Comparison of ENCODE assay signal across 8 cellular contexts in the genomic region with DNA sequence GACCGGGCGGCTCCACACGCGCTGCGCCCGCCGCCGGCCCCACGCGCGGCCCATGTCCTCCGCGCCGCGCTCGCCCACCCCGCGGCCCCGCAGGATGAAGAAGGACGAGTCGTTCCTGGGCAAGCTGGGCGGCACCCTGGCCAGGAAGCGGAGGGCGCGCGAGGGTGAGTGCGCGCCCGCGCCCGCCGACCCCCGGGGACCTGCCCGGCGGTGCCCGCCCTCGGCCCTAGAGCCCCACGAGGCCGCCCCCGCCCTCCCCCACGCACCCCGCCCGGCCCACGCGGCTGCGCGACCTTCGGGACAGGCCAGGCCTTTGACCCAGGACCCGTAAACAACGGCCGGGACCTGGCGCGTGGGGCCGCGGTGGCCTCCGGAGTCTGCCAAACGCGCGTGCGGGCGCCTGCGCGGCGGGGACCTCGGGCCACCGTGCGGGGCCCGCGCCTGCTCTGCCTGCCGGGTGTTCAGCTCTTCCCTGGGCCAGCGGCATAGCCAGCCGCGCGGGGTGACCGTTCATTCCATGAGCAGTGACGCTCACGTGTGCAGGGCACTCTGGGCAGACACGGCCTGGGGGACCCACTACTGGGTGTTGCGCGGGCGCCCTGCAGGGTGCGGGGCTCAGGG. TPM values are rescaled to one million over a fixed set of nuclear protein-coding genes. Genes with fewer than 3 reads are reported as not detected.
DNase-seq lines count a peak whose midpoint lies in the region; ATAC-seq and TF ChIP-seq lines count a peak whose summit lies in the region.

A gene with protein sequence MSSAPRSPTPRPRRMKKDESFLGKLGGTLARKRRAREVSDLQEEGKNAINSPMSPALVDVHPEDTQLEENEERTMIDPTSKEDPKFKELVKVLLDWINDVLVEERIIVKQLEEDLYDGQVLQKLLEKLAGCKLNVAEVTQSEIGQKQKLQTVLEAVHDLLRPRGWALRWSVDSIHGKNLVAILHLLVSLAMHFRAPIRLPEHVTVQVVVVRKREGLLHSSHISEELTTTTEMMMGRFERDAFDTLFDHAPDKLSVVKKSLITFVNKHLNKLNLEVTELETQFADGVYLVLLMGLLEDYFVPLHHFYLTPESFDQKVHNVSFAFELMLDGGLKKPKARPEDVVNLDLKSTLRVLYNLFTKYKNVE (plus strand): TSS at position 15 of the 621 bp plus-strand sequence. CDS start 38 bp downstream, at position 53.

- H3K9me3 ChIP-seq in colonic mucosa, result no peaks in the 10 kb centered on the region
- no peaks in the 10 kb centered on the region for H3K9me3 ChIP-seq in liver (ENCODE audit: control insufficient read depth in 4 of 4, low read length in 3 of 4)

- 2% methylated on average over 82 of the region's 82 CpGs for WGBS in liver

- H3K27ac ChIP-seq in colonic mucosa (peak within 1 kb of the TSS; percentile 82), liver (ENCODE audit: low read depth in 1 of 2, low read length in 2 of 2) (peak within 1 kb of the TSS; percentile 89 to 91)

- TF ChIP-seq CTCF in colonic mucosa (IDR thresholded peaks at IDR 0.05) (no peak), liver (IDR thresholded peaks at IDR 0.05; ENCODE audit: low read depth, low read length, missing input control) (no peak)

- H3K4me1 ChIP-seq in colonic mucosa (no peaks in the 10 kb centered on the region), liver (ENCODE audit: control insufficient read depth in 4 of 4, insufficient read depth in 4 of 4, low read length in 3 of 4) (peaks cover 6 to 16% (median 11%) of the 10 kb centered on the region in 4 donors)

- H3K9ac ChIP-seq in colonic mucosa (ENCODE audit: low read depth in 2 of 2, low read length in 2 of 2) (peak within 1 kb of the TSS; percentile 73 to 79), liver (ENCODE audit: low read depth in 1 of 2, low read length in 2 of 2) (peak within 1 kb of the TSS in 1 of 2 donors; percentile 53)

- H3K36me3 ChIP-seq in colonic mucosa (no peaks in the 10 kb centered on the region), liver (ENCODE audit: control insufficient read depth in 4 of 4, insufficient read depth in 3 of 4, low read depth in 1 of 4, low read length in 3 of 4) (no peaks in the 10 kb centered on the region)

- peak; percentile 36 for DNase-seq in activated CD4-positive, alpha-beta T cell treated with anti-CD3 and anti-CD28 coated beads for 48 hours
- DNase-seq in activated CD4-positive, alpha-beta T cell treated with anti-CD3 and anti-CD28 coated beads for 1 hour, result no peak
- no peak for DNase-seq in colonic mucosa
- peak; percentile 20 to 66 for DNase-seq in stimulated activated effector memory CD8-positive, alpha-beta T cell treated with anti-CD3 and anti-CD28 coated beads, Interleukin-12 subunit alpha, Interleukin-12 subunit beta, amount 100 ng/mL, for 72 hours (ENCODE audit: low spot score in 2 of 2)
- DNase-seq in SK-N-DZ (ENCODE audit: low spot score), result no peak

- no peak for TF ChIP-seq RAD21 in liver (IDR thresholded peaks at IDR 0.05)

- peaks cover 57% of the 10 kb centered on the region for H3K4me1 Mint-ChIP-seq in stimulated activated effector memory CD8-positive, alpha-beta T cell treated with anti-CD3 and anti-CD28 coated beads, Interleukin-12 subunit alpha, Interleukin-12 subunit beta, amount 100 ng/mL, for 72 hours

- peaks cover 25% of the 10 kb centered on the region for H3K36me3 Mint-ChIP-seq in stimulated activated effector memory CD8-positive, alpha-beta T cell treated with anti-CD3 and anti-CD28 coated beads, Interleukin-12 subunit alpha, Interleukin-12 subunit beta, amount 100 ng/mL, for 72 hours

- ATAC-seq in stimulated activated effector memory CD8-positive, alpha-beta T cell treated with anti-CD3 and anti-CD28 coated beads, Interleukin-12 subunit alpha, Interleukin-12 subunit beta, amount 100 ng/mL, for 72 hours, result peak; percentile 39
- ATAC-seq in GM21526 (IDR thresholded peaks at IDR 0.05; ENCODE audit: low FRiP score, unreplicated experiment), result no peak

- H3K27ac Mint-ChIP-seq in stimulated activated effector memory CD8-positive, alpha-beta T cell treated with anti-CD3 and anti-CD28 coated beads, Interleukin-12 subunit alpha, Interleukin-12 subunit beta, amount 100 ng/mL, for 72 hours, result peak within 1 kb of the TSS; percentile 97

- H3K4me3 ChIP-seq in colonic mucosa (peak within 1 kb of the TSS; percentile 42), liver (ENCODE audit: low read depth in 1 of 3, low read length in 3 of 3) (peak within 1 kb of the TSS; percentile 64 to 73 (median 67))

- H3K27me3 ChIP-seq in colonic mucosa, result peaks cover 4% of the 10 kb centered on the region
- no peaks in the 10 kb centered on the region for H3K27me3 ChIP-seq in liver (ENCODE audit: control insufficient read depth in 4 of 4, insufficient read depth in 4 of 4, low read length in 3 of 4)

- TF ChIP-seq POLR2A in Raji (IDR thresholded peaks at IDR 0.05; ENCODE audit: insufficient read depth, low read depth, low read length), result peak; percentile 24

- H3K9me3 Mint-ChIP-seq in stimulated activated effector memory CD8-positive, alpha-beta T cell treated with anti-CD3 and anti-CD28 coated beads, Interleukin-12 subunit alpha, Interleukin-12 subunit beta, amount 100 ng/mL, for 72 hours, result no peaks in the 10 kb centered on the region

- intact Hi-C loops in colonic mucosa (cut with DNase I), result no loop called here

- H3K4me3 Mint-ChIP-seq in stimulated activated effector memory CD8-positive, alpha-beta T cell treated with anti-CD3 and anti-CD28 coated beads, Interleukin-12 subunit alpha, Interleukin-12 subunit beta, amount 100 ng/mL, for 72 hours, result peak within 1 kb of the TSS; percentile 85

TF ChIP-seq in liver, 16 proteins besides CTCF, POLR2A, EP300 and RAD21:
- no peak for TF ChIP-seq FOXA2 (IDR thresholded peaks at IDR 0.05)
- TF ChIP-seq, protein P1, sequence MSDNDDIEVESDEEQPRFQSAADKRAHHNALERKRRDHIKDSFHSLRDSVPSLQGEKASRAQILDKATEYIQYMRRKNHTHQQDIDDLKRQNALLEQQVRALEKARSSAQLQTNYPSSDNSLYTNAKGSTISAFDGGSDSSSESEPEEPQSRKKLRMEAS (IDR thresholded peaks at IDR 0.05), result no peak
- no peak for TF ChIP-seq TAF1 (conservative IDR thresholded peaks at IDR 0.05)
- no peak for TF ChIP-seq ATF3 (IDR thresholded peaks at IDR 0.05)
- TF ChIP-seq JUND (IDR thresholded peaks at IDR 0.05), result no peak
- TF ChIP-seq GABPA (IDR thresholded peaks at IDR 0.05 in 1 of 2, conservative IDR thresholded peaks at IDR 0.05 in 1 of 2), result no peak
- no peak for TF ChIP-seq RXRA (IDR thresholded peaks at IDR 0.05)
- TF ChIP-seq YY1 (IDR thresholded peaks at IDR 0.05), result no peak
- TF ChIP-seq FOXA1 (IDR thresholded peaks at IDR 0.05), result no peak
- TF ChIP-seq, protein P2, sequence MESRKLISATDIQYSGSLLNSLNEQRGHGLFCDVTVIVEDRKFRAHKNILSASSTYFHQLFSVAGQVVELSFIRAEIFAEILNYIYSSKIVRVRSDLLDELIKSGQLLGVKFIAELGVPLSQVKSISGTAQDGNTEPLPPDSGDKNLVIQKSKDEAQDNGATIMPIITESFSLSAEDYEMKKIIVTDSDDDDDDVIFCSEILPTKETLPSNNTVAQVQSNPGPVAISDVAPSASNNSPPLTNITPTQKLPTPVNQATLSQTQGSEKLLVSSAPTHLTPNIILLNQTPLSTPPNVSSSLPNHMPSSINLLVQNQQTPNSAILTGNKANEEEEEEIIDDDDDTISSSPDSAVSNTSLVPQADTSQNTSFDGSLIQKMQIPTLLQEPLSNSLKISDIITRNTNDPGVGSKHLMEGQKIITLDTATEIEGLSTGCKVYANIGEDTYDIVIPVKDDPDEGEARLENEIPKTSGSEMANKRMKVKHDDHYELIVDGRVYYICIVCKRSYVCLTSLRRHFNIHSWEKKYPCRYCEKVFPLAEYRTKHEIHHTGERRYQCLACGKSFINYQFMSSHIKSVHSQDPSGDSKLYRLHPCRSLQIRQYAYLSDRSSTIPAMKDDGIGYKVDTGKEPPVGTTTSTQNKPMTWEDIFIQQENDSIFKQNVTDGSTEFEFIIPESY (IDR thresholded peaks at IDR 0.05), result no peak
- no peak for TF ChIP-seq HNF4G (IDR thresholded peaks at IDR 0.05)
- no peak for TF ChIP-seq NR2F2 (IDR thresholded peaks at IDR 0.05)
- TF ChIP-seq, protein P3, sequence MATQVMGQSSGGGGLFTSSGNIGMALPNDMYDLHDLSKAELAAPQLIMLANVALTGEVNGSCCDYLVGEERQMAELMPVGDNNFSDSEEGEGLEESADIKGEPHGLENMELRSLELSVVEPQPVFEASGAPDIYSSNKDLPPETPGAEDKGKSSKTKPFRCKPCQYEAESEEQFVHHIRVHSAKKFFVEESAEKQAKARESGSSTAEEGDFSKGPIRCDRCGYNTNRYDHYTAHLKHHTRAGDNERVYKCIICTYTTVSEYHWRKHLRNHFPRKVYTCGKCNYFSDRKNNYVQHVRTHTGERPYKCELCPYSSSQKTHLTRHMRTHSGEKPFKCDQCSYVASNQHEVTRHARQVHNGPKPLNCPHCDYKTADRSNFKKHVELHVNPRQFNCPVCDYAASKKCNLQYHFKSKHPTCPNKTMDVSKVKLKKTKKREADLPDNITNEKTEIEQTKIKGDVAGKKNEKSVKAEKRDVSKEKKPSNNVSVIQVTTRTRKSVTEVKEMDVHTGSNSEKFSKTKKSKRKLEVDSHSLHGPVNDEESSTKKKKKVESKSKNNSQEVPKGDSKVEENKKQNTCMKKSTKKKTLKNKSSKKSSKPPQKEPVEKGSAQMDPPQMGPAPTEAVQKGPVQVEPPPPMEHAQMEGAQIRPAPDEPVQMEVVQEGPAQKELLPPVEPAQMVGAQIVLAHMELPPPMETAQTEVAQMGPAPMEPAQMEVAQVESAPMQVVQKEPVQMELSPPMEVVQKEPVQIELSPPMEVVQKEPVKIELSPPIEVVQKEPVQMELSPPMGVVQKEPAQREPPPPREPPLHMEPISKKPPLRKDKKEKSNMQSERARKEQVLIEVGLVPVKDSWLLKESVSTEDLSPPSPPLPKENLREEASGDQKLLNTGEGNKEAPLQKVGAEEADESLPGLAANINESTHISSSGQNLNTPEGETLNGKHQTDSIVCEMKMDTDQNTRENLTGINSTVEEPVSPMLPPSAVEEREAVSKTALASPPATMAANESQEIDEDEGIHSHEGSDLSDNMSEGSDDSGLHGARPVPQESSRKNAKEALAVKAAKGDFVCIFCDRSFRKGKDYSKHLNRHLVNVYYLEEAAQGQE (IDR thresholded peaks at IDR 0.05), result no peak
- no peak for TF ChIP-seq HNF4A (conservative IDR thresholded peaks at IDR 0.05)
- TF ChIP-seq SP1 (IDR thresholded peaks at IDR 0.05), result no peak
- TF ChIP-seq EGR1 (IDR thresholded peaks at IDR 0.05; ENCODE audit: low read depth in 2 of 2), result no peak

RNA-seq across cellular contexts. Expression of the gene that starts here (rescaled TPM):
- total RNA-seq in colonic mucosa (10 to 100 TPM in 1 of 2 donors, 1 to 10 TPM in 1; 4.5 to 11.4 TPM), liver (10 to 100 TPM; 14.0 to 55.5 TPM)
- polyA plus RNA-seq in liver, result 10 to 100 TPM in 1 of 2 donors, 1 to 10 TPM in 1; 3.2 to 21.5 TPM
- 0.10 TPM in 2 replicates for polyA plus RNA-seq in SK-N-DZ (2014; cell fraction: cytosol; rRNA removed)
- 1.1 TPM in 1 of 2 replicates, not detected in the other for polyA plus RNA-seq in SK-N-DZ (2014; cell fraction: nucleus; rRNA removed)

Comparison
In these comparisons a context has a peak if more than half of its experiments do, and no peak if none do; other contexts are left out.
1. DNase-seq: peak in activated CD4-positive, alpha-beta T cell treated with anti-CD3 and anti-CD28 coated beads for 48 hours (single experiment) and stimulated activated effector memory CD8-positive, alpha-beta T cell treated with anti-CD3 and anti-CD28 coated beads, Interleukin-12 subunit alpha, Interleukin-12 subunit beta, amount 100 ng/mL, for 72 hours (2 of 2); none in activated CD4-positive, alpha-beta T cell treated with anti-CD3 and anti-CD28 coated beads for 1 hour (single experiment), colonic mucosa (single experiment) and SK-N-DZ (single experiment).